ENCODE assay signal across 19 cellular contexts in the genomic region with DNA sequence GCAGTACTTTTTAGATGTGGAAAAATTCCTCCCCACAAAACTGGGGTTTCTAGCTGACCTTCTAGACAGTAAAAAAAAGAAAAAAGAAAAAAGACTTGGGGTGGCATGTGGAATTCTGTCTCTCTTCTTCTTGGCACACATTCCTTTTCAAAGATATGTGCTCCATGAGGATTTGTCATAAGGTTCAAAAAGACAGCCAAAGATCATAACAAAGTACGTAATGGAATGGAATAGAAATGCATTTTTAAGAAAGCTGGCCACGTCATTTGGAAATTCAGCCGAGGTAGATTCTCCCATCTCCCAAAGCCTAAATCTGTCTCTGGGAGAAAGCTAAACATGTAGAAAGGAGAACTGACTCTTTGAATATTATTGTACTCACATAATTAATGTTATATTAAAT.
DNase-seq lines count a peak whose midpoint lies in the region; ATAC-seq and TF ChIP-seq lines count a peak whose summit lies in the region.
"Had no signal": no experiment of that assay in that cellular context is flagged by ENCODE, and none has a peak within 500 bp of the region (broad histone marks: within the 10 kb centered on the region; RNA-seq: fewer than 3 reads in every experiment).

No MANE protein-coding gene starts in this region.

- intact Hi-C loops in left ventricle myocardium superior (cut with micrococcal nuclease), result no loop called here
- intact Hi-C loops in tibial artery (cut with DNase I; ENCODE audit: low total_unique reads), result no loop called here
- intact Hi-C loops in CD4-positive, alpha-beta memory T cell (cut with micrococcal nuclease), result no loop called here

- DNase-seq in chondrocyte (ENCODE audit: low spot score) (no peak), left ventricle myocardium superior (no peak), tibial artery (no peak), NCI-H446 treated with DMSO at 0.1 percent for 48 hours (lab: John Stamatoyannopoulos, UW) (no peak)
- DNase-seq in CD4-positive, alpha-beta memory T cell, result no peak
- DNase-seq: ACHN, C1 segment of cervical spinal cord, KG1, NCI-H1417 treated with DMSO at 0.1 percent for 48 hours, NCI-H187 treated with DMSO at 0.1 percent for 48 hours, NCI-H2227 treated with DMSO at 0.1 percent for 48 hours, NCI-H524, NCI-H82, OCI-M1, SHP77 treated with DMSO at 0.1 percent for 48 hours had no signal

- peak overlapping the region; percentile 64 for H3K27ac Mint-ChIP-seq in chondrocyte (ENCODE audit: unreplicated experiment)
- H3K27ac Mint-ChIP-seq in CD4-positive, alpha-beta memory T cell, result no peak overlapping the region

- H3K9ac ChIP-seq in rectal smooth muscle tissue (ENCODE audit: low read length), result no peak overlapping the region

- no peaks in the 10 kb centered on the region for H3K27me3 ChIP-seq in rectal smooth muscle tissue (ENCODE audit: control insufficient read depth, insufficient read depth, low read length)
- no peaks in the 10 kb centered on the region for H3K27me3 ChIP-seq in tibial artery
- H3K27me3 ChIP-seq in CD4-positive, alpha-beta memory T cell (ENCODE audit: insufficient read depth, low read length), result no peaks in the 10 kb centered on the region

- H3K9me3 Mint-ChIP-seq in chondrocyte (ENCODE audit: low read depth), result peaks cover 6% of the 10 kb centered on the region
- peaks cover 0 to 3% (median 0%) of the 10 kb centered on the region in 8 donors for H3K9me3 Mint-ChIP-seq in CD4-positive, alpha-beta memory T cell

- ATAC-seq in left ventricle myocardium superior (peak; percentile 43), GM21786 (IDR thresholded peaks at IDR 0.05; ENCODE audit: unreplicated experiment) (no peak), HG03097 (IDR thresholded peaks at IDR 0.05; ENCODE audit: low FRiP score, unreplicated experiment) (no peak)
- ATAC-seq: HepG2 had no signal

- no peaks in the 10 kb centered on the region for H3K27me3 Mint-ChIP-seq in chondrocyte (ENCODE audit: low read depth)
- H3K27me3 Mint-ChIP-seq in CD4-positive, alpha-beta memory T cell, result peaks cover 1 to 2% of the 10 kb centered on the region in 2 donors

- H3K4me1 Mint-ChIP-seq in chondrocyte (ENCODE audit: low read depth), result peaks cover 22% of the 10 kb centered on the region
- no peaks in the 10 kb centered on the region for H3K4me1 Mint-ChIP-seq in CD4-positive, alpha-beta memory T cell

- H3K4me1 ChIP-seq in rectal smooth muscle tissue (ENCODE audit: control insufficient read depth, insufficient read depth, low read length), result peaks cover 10% of the 10 kb centered on the region
- peaks cover 0 to 30% (median 4%) of the 10 kb centered on the region in 4 donors for H3K4me1 ChIP-seq in tibial artery
- H3K4me1 ChIP-seq in CD4-positive, alpha-beta memory T cell (ENCODE audit: insufficient read depth, low read length), result no peaks in the 10 kb centered on the region

- H3K4me3 Mint-ChIP-seq in chondrocyte (ENCODE audit: unreplicated experiment), result no peak overlapping the region
- no peak overlapping the region for H3K4me3 Mint-ChIP-seq in CD4-positive, alpha-beta memory T cell

- CTCF ChIA-PET in CD4-positive, alpha-beta memory T cell (lab: Charles Lee; ENCODE audit: partially characterized antibody), result no interaction called here

- TF ChIP-seq CTCF in chondrocyte (IDR thresholded peaks at IDR 0.05), result no peak
- no peak for TF ChIP-seq CTCF in tibial artery (IDR thresholded peaks at IDR 0.05)

- H3K4me3 ChIP-seq in rectal smooth muscle tissue (ENCODE audit: low read length) (no peak overlapping the region), tibial artery (no peak overlapping the region)
- no peak overlapping the region for H3K4me3 ChIP-seq in CD4-positive, alpha-beta memory T cell (ENCODE audit: low read length in 2 of 2)

- POLR2A ChIA-PET in CD4-positive, alpha-beta memory T cell (lab: Charles Lee; ENCODE audit: partially characterized antibody), result no interaction called here

- no peaks in the 10 kb centered on the region for H3K9me3 ChIP-seq in tibial artery
- H3K9me3 ChIP-seq in CD4-positive, alpha-beta memory T cell (ENCODE audit: control insufficient read depth in 1 of 2, low read length in 2 of 2), result no peaks in the 10 kb centered on the region

- H3K36me3 ChIP-seq in rectal smooth muscle tissue (ENCODE audit: control insufficient read depth, insufficient read depth, low read length), result no peaks in the 10 kb centered on the region
- H3K36me3 ChIP-seq in tibial artery, result no peaks in the 10 kb centered on the region
- no peaks in the 10 kb centered on the region for H3K36me3 ChIP-seq in CD4-positive, alpha-beta memory T cell (ENCODE audit: insufficient read depth, low read length)

- peak overlapping the region; percentile 63 for H3K27ac ChIP-seq in rectal smooth muscle tissue (ENCODE audit: low read depth, low read length)
- H3K27ac ChIP-seq in tibial artery, result peak overlapping the region; percentile 61 to 67
- no peak overlapping the region for H3K27ac ChIP-seq in CD4-positive, alpha-beta memory T cell (ENCODE audit: low read depth, low read length)

- H3K36me3 Mint-ChIP-seq in chondrocyte (ENCODE audit: low read depth), result peaks cover 1% of the 10 kb centered on the region
- no peaks in the 10 kb centered on the region for H3K36me3 Mint-ChIP-seq in CD4-positive, alpha-beta memory T cell
